Comparison of ENCODE assay signal across 8 cellular contexts in genomic region chr13:27622881-27623280, GRCh38. TPM values are rescaled to one million over a fixed set of nuclear protein-coding genes. Genes with fewer than 3 reads are reported as not detected.
A peak's percentile ranks its signal among the peaks of the same experiment; 100 is the strongest.
DNase-seq lines count a peak whose midpoint lies in the region; ATAC-seq and TF ChIP-seq lines count a peak whose summit lies in the region.

No MANE protein-coding gene starts in this region.

- peaks cover 66% of the 10 kb centered on the region for H4K20me1 ChIP-seq in smooth muscle cell (ENCODE audit: low read depth)

- no peak overlapping the region for H3K9ac ChIP-seq in smooth muscle cell (ENCODE audit: low read depth)

- no peak for ATAC-seq in HG03432 (IDR thresholded peaks at IDR 0.05; ENCODE audit: unreplicated experiment)

- peaks cover 68% of the 10 kb centered on the region for H3K36me3 Mint-ChIP-seq in activated T-cell treated with anti-CD3 and anti-CD28 coated beads, Interleukin-2, amount 50 U/mL, for 24 hours (ENCODE audit: low read depth)

- WGBS in smooth muscle cell (ENCODE audit: low lambda C conversion rate): 92% methylated on average over 7 of the region's 7 CpGs

- H3F3A ChIP-seq in smooth muscle cell (ENCODE audit: low read depth): peaks cover 7% of the 10 kb centered on the region

- no peaks in the 10 kb centered on the region for H3K27me3 ChIP-seq in SJCRH30
- H3K27me3 ChIP-seq in smooth muscle cell (ENCODE audit: low read depth): no peaks in the 10 kb centered on the region

- no peak for TF ChIP-seq CTCF in epithelial cell of esophagus (IDR thresholded peaks at IDR 0.05; ENCODE audit: insufficient read depth, low read depth, low read length, missing control alignments)
- TF ChIP-seq CTCF in smooth muscle cell (IDR thresholded peaks at IDR 0.05; ENCODE audit: borderline replicate concordance, insufficient read depth, poor library complexity, severe bottlenecking): no peak

- peaks cover 72% of the 10 kb centered on the region for H3K79me2 ChIP-seq in smooth muscle cell (ENCODE audit: low read depth)

- H3K36me3 ChIP-seq in SJCRH30: peaks cover 23% of the 10 kb centered on the region
- H3K36me3 ChIP-seq in smooth muscle cell (ENCODE audit: low read depth): no peaks in the 10 kb centered on the region

- H3K27ac Mint-ChIP-seq in activated T-cell treated with anti-CD3 and anti-CD28 coated beads, Interleukin-2, amount 50 U/mL, for 24 hours: peak overlapping the region; percentile 69

- no peak overlapping the region for H2AFZ ChIP-seq in smooth muscle cell (ENCODE audit: low read depth)

- no peaks in the 10 kb centered on the region for H3K9me3 Mint-ChIP-seq in activated T-cell treated with anti-CD3 and anti-CD28 coated beads, Interleukin-2, amount 50 U/mL, for 24 hours

- H3K4me1 Mint-ChIP-seq in activated T-cell treated with anti-CD3 and anti-CD28 coated beads, Interleukin-2, amount 50 U/mL, for 24 hours (ENCODE audit: low read depth): peaks cover 76% of the 10 kb centered on the region

- peak overlapping the region; percentile 97 for H3K4me3 Mint-ChIP-seq in activated T-cell treated with anti-CD3 and anti-CD28 coated beads, Interleukin-2, amount 50 U/mL, for 24 hours

- DNase-seq in activated T-cell treated with anti-CD3 and anti-CD28 coated beads, Interleukin-2, amount 50 U/mL, for 24 hours: no peak
- DNase-seq in activated T-cell treated with anti-CD3 and anti-CD28 coated beads, Interleukin-2, amount 50 U/mL, for 1 hour: no peak
- DNase-seq in SJCRH30: peak; percentile 30 to 56
- DNase-seq in epithelial cell of esophagus (ENCODE audit: low read depth): no peak
- no peak for DNase-seq in smooth muscle cell (lab: John Stamatoyannopoulos, UW; ENCODE audit: unreplicated experiment)
- no peak for DNase-seq in effector CD8-positive, alpha-beta T cell (lab: John Stamatoyannopoulos, UW)
- DNase-seq in NCI-H2171 (lab: John Stamatoyannopoulos, UW): no peak

- peak overlapping the region; percentile 94 for H3K4me2 ChIP-seq in smooth muscle cell

- H3K9me3 ChIP-seq in SJCRH30 (replicated peaks): no peaks in the 10 kb centered on the region
- H3K9me3 ChIP-seq in smooth muscle cell (replicated peaks; ENCODE audit: low read depth): no peaks in the 10 kb centered on the region

- H3K27me3 Mint-ChIP-seq in activated T-cell treated with anti-CD3 and anti-CD28 coated beads, Interleukin-2, amount 50 U/mL, for 24 hours: no peaks in the 10 kb centered on the region

- H3K4me3 ChIP-seq in SJCRH30 (peak overlapping the region; percentile 96), epithelial cell of esophagus (ENCODE audit: low read length) (peak overlapping the region; percentile 83), smooth muscle cell (peak overlapping the region; percentile 94)

- H3K4me1 ChIP-seq in SJCRH30 (peaks cover 14% of the 10 kb centered on the region), smooth muscle cell (ENCODE audit: low read depth) (peaks cover 18% of the 10 kb centered on the region)

- H3K27ac ChIP-seq in SJCRH30: peak overlapping the region; percentile 72
- no peak overlapping the region for H3K27ac ChIP-seq in smooth muscle cell (ENCODE audit: low read depth)

RNA-seq across cellular contexts. Expression of gene POLR1D, which starts 1.2 kb away (rescaled TPM):
- total RNA-seq in SJCRH30 (2014; rRNA removed; shearing (Covaris generic)): 172 and 182 TPM in 2 replicates
- 57.8 and 102 TPM in 2 replicates for total RNA-seq in smooth muscle cell
- 45.7 and 61.3 TPM in 2 replicates for polyA plus RNA-seq in smooth muscle cell

RNA-seq across cellular contexts. Expression of gene LNX2, which starts 2.6 kb away (rescaled TPM):
- 14.9 and 16.7 TPM in 2 replicates for total RNA-seq in SJCRH30 (2014; rRNA removed; shearing (Covaris generic))
- total RNA-seq in smooth muscle cell: 7.3 and 11.7 TPM in 2 replicates
- 4.8 and 5.5 TPM in 2 replicates for polyA plus RNA-seq in smooth muscle cell

Comparison
In these comparisons a context has a peak if more than half of its experiments do, and no peak if none do; other contexts are left out.
1. DNase-seq: peak in SJCRH30 (2 of 2); none in activated T-cell treated with anti-CD3 and anti-CD28 coated beads, Interleukin-2, amount 50 U/mL, for 24 hours (single experiment), activated T-cell treated with anti-CD3 and anti-CD28 coated beads, Interleukin-2, amount 50 U/mL, for 1 hour (single experiment), epithelial cell of esophagus (single experiment), smooth muscle cell (single experiment), effector CD8-positive, alpha-beta T cell (single experiment) and NCI-H2171 (single experiment).
2. Peak in every context shown above with its lines, with median percentiles within 50 percentile points of each other: H3K4me3 ChIP-seq.